ENCODE assay signal across 25 cellular contexts in the genomic region with DNA sequence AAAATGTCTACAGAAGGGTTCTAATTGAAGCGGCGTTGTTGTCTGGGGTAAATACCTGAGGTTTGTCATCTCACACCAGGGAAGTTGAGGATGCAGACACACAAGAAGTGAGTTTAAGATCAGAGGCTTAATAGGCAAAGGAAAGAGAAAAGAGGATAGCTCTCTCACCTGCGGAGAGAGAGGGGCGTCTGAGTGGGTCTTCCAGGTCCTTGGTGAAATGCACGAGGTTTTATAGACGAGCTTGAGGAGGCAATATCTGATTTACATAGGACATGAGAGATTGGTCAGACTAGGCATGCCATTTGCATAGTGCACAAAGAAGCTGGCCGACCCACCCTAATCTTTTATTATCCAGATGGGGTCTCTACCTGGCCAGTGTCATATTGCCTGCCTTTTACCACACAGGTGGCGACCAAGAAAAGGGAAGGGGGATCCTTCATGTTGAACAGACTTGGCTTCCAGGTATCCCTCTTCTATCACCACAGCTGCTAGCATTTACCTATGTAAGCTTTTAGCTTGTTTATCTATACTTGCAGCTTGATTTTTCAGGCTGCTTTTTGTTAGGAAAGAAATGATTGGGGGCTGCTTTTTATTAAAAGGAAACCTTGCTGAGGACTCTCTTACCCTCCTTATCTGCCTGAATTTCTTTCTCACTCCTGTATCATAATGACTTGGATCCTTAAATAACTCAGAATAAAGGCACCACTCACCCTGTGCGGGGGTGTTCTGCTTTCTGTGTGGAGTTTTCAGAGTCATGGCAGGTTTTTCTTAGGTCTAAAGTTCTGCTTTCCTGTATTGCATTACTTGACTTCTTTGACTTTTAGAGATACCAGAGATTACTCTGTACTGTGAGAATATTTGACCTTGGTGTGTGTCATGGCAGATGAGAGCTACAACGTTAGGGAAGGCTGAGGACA. TPM values are rescaled to one million over a fixed set of nuclear protein-coding genes. Genes with fewer than 3 reads are reported as not detected.
"Had no signal": no experiment of that assay in that cellular context is flagged by ENCODE, and none has a peak within 500 bp of the region (broad histone marks: within the 10 kb centered on the region; RNA-seq: fewer than 3 reads in every experiment).

No MANE protein-coding gene starts in this region.

- H3K36me3 Mint-ChIP-seq: stimulated activated effector memory CD8-positive, alpha-beta T cell treated with anti-CD3 and anti-CD28 coated beads, Interleukin-12 subunit alpha, Interleukin-12 subunit beta, amount 100 ng/mL, for 72 hours had no signal

- H3K4me1 ChIP-seq: right lobe of liver, vagina had no signal

- H3K36me3 ChIP-seq: cardiac muscle cell, right lobe of liver, vagina had no signal

- H3K4me1 Mint-ChIP-seq: activated CD4-positive, alpha-beta memory T cell treated with anti-CD3 and anti-CD28 coated beads, Interleukin-2, amount 10 ng/mL, durations not matched to agents 7 days and 5 days; activated naive CD4-positive, alpha-beta T cell treated with anti-CD3 and anti-CD28 coated beads, Interleukin-2, amount 10 ng/mL, durations not matched to agents 7 days and 5 days; memory B cell; stimulated activated effector memory CD8-positive, alpha-beta T cell treated with anti-CD3 and anti-CD28 coated beads, Interleukin-12 subunit alpha, Interleukin-12 subunit beta, amount 100 ng/mL, for 72 hours; stimulated activated naive CD8-positive, alpha-beta T cell treated with anti-CD3 and anti-CD28 coated beads, Interleukin-15, amount 100 ng/mL, for 72 hours had no signal

- DNase-seq: activated CD4-positive, alpha-beta memory T cell treated with anti-CD3 and anti-CD28 coated beads, Interleukin-2, amount 10 ng/mL, durations not matched to agents 7 days and 5 days; activated CD4-positive, alpha-beta T cell treated with anti-CD3 and anti-CD28 coated beads for 48 hours; activated CD4-positive, CD25-positive, alpha-beta regulatory T cell; activated effector memory CD4-positive, alpha-beta T cell treated with anti-CD3 and anti-CD28 coated beads, Interleukin-2, amount 50 U/mL, for 16 hours; activated naive CD4-positive, alpha-beta T cell treated with anti-CD3 and anti-CD28 coated beads, Interleukin-2, amount 10 ng/mL, durations not matched to agents 7 days and 5 days; activated T-cell treated with anti-CD3 and anti-CD28 coated beads for 4 hours; amygdala; foreskin melanocyte; hippocampal formation; left colon; right lobe of liver; stimulated activated CD4-positive, alpha-beta T cell treated with anti-CD3 and anti-CD28 coated beads, Interleukin-2, amount 100 ng/mL, for 24 hours; stimulated activated naive CD8-positive, alpha-beta T cell treated with anti-CD3 and anti-CD28 coated beads, Interleukin-15, amount 100 ng/mL, for 72 hours; T-helper 1 cell; trophoblast cell had no signal

- H3K9me3 ChIP-seq: right lobe of liver had no signal

- H3K27me3 ChIP-seq: cardiac muscle cell, right lobe of liver, vagina had no signal

- H3K27me3 Mint-ChIP-seq: activated naive CD4-positive, alpha-beta T cell treated with anti-CD3 and anti-CD28 coated beads, Interleukin-2, amount 10 ng/mL, durations not matched to agents 7 days and 5 days had no signal

- H3K27ac ChIP-seq: cardiac muscle cell, right lobe of liver, skin epidermis, vagina had no signal

- ATAC-seq: left colon; natural killer cell treated with Interleukin-12 subunit alpha and Interleukin-12 subunit beta and Interleukin-15 and Interleukin-18, amount 100 ng/mL, for 72 hours; right lobe of liver; stimulated activated effector memory CD8-positive, alpha-beta T cell treated with anti-CD3 and anti-CD28 coated beads, Interleukin-12 subunit alpha, Interleukin-12 subunit beta, amount 100 ng/mL, for 72 hours; stimulated activated naive CD8-positive, alpha-beta T cell treated with anti-CD3 and anti-CD28 coated beads, Interleukin-15, amount 100 ng/mL, for 72 hours had no signal

- H3K27ac Mint-ChIP-seq: activated CD4-positive, alpha-beta memory T cell treated with anti-CD3 and anti-CD28 coated beads, Interleukin-2, amount 10 ng/mL, durations not matched to agents 7 days and 5 days; activated naive CD4-positive, alpha-beta T cell treated with anti-CD3 and anti-CD28 coated beads, Interleukin-2, amount 10 ng/mL, durations not matched to agents 7 days and 5 days; memory B cell; natural killer cell treated with Interleukin-12 subunit alpha and Interleukin-12 subunit beta and Interleukin-15 and Interleukin-18, amount 100 ng/mL, for 72 hours; stimulated activated effector memory CD8-positive, alpha-beta T cell treated with anti-CD3 and anti-CD28 coated beads, Interleukin-12 subunit alpha, Interleukin-12 subunit beta, amount 100 ng/mL, for 72 hours; stimulated activated naive CD8-positive, alpha-beta T cell treated with anti-CD3 and anti-CD28 coated beads, Interleukin-15, amount 100 ng/mL, for 72 hours had no signal

- H3K4me3 Mint-ChIP-seq: activated CD4-positive, alpha-beta memory T cell treated with anti-CD3 and anti-CD28 coated beads, Interleukin-2, amount 10 ng/mL, durations not matched to agents 7 days and 5 days; activated naive CD4-positive, alpha-beta T cell treated with anti-CD3 and anti-CD28 coated beads, Interleukin-2, amount 10 ng/mL, durations not matched to agents 7 days and 5 days; memory B cell; natural killer cell treated with Interleukin-12 subunit alpha and Interleukin-12 subunit beta and Interleukin-15 and Interleukin-18, amount 100 ng/mL, for 72 hours; stimulated activated effector memory CD8-positive, alpha-beta T cell treated with anti-CD3 and anti-CD28 coated beads, Interleukin-12 subunit alpha, Interleukin-12 subunit beta, amount 100 ng/mL, for 72 hours; stimulated activated naive CD8-positive, alpha-beta T cell treated with anti-CD3 and anti-CD28 coated beads, Interleukin-15, amount 100 ng/mL, for 72 hours had no signal

- H3K4me3 ChIP-seq: cardiac muscle cell, right lobe of liver, skin epidermis, vagina had no signal

RNA-seq across cellular contexts. Expression of gene GLT6D1, which starts 9.4 kb away (rescaled TPM):
- total RNA-seq: activated CD4-positive, alpha-beta memory T cell treated with anti-CD3 and anti-CD28 coated beads, Interleukin-2, amount 10 ng/mL, durations not matched to agents 7 days and 5 days; cardiac muscle cell; cerebellum; left colon; lower leg skin; natural killer cell treated with Interleukin-12 subunit alpha and Interleukin-12 subunit beta and Interleukin-15 and Interleukin-18, amount 100 ng/mL, for 72 hours; right lobe of liver; vagina had no signal
- polyA plus RNA-seq: cardiac muscle cell, esophagus, keratinocyte had no signal

RNA-seq across cellular contexts. Expression of gene LCN9, which starts 14.4 kb away (rescaled TPM):
- total RNA-seq: activated CD4-positive, alpha-beta memory T cell treated with anti-CD3 and anti-CD28 coated beads, Interleukin-2, amount 10 ng/mL, durations not matched to agents 7 days and 5 days; cardiac muscle cell; cerebellum; left colon; lower leg skin; natural killer cell treated with Interleukin-12 subunit alpha and Interleukin-12 subunit beta and Interleukin-15 and Interleukin-18, amount 100 ng/mL, for 72 hours; right lobe of liver; vagina had no signal
- polyA plus RNA-seq: esophagus, keratinocyte had no signal

RNA-seq across cellular contexts. Expression of gene SOHLH1, which starts 50.5 kb away (rescaled TPM):
- total RNA-seq: activated CD4-positive, alpha-beta memory T cell treated with anti-CD3 and anti-CD28 coated beads, Interleukin-2, amount 10 ng/mL, durations not matched to agents 7 days and 5 days; cardiac muscle cell; cerebellum; left colon; natural killer cell treated with Interleukin-12 subunit alpha and Interleukin-12 subunit beta and Interleukin-15 and Interleukin-18, amount 100 ng/mL, for 72 hours; right lobe of liver; vagina had no signal
- polyA plus RNA-seq: cardiac muscle cell, esophagus, keratinocyte had no signal

RNA-seq across cellular contexts. Expression of gene KCNT1, which starts 53.2 kb away (rescaled TPM):
- total RNA-seq: natural killer cell treated with Interleukin-12 subunit alpha and Interleukin-12 subunit beta and Interleukin-15 and Interleukin-18, amount 100 ng/mL, for 72 hours; right lobe of liver; vagina had no signal
- polyA plus RNA-seq: keratinocyte had no signal
